Comparison of ENCODE assay signal across 24 cellular contexts in the genomic region with DNA sequence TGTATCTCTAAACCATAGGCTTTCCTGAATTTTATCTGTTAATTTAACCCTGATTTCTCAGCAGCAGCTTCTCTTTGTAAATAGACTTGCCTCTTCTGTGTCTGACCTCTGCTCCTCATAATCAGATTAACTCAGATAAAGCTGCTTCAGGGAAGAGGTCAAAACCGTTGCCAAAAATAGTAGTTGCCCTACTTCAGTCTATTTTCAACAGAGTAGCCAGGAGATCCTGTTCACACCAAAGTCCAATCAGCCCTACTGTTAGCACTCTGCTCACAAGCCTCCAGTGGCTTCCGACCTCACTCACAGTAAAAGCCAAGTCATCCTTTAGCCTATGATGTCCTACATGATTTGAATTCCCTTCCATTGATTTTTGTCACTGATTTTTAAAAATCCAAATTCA.
"Had no signal": no experiment of that assay in that cellular context is flagged by ENCODE, and none has a peak within 500 bp of the region (broad histone marks: within the 10 kb centered on the region; RNA-seq: fewer than 3 reads in every experiment).

No MANE protein-coding gene starts in this region.

- H3K4me1 ChIP-seq: adrenal gland, suprapubic skin, tibial artery, upper lobe of right lung had no signal

- H3K9me3 ChIP-seq: adrenal gland, neutrophil, suprapubic skin, upper lobe of right lung had no signal

- DNase-seq: activated B cell treated with CpG ODN at 0.5 μM for 24 hours; activated CD4-positive, alpha-beta T cell treated with anti-CD3 and anti-CD28 coated beads for 36 hours; activated CD8-positive, alpha-beta memory T cell treated with anti-CD3 and anti-CD28 coated beads for 24 hours; activated effector memory CD4-positive, alpha-beta T cell treated with anti-CD3 and anti-CD28 coated beads, Interleukin-2, amount 50 U/mL, for 16 hours; activated naive CD4-positive, alpha-beta T cell treated with anti-CD3 and anti-CD28 coated beads for 36 hours; activated naive CD8-positive, alpha-beta T cell treated with anti-CD3 and anti-CD28 coated beads for 36 hours; adrenal gland; aorta; cortex of kidney; effector memory CD8-positive, alpha-beta T cell; foreskin fibroblast; head of caudate nucleus; hippocampal formation; left colon; nephron progenitor cell; stimulated activated naive CD4-positive, alpha-beta T cell; T-helper 2 cell; tibial artery; upper lobe of right lung had no signal

- H3K36me3 ChIP-seq: adrenal gland, neutrophil, suprapubic skin, tibial artery, upper lobe of right lung had no signal

- H3K4me3 ChIP-seq: adrenal gland, suprapubic skin, tibial artery, upper lobe of right lung had no signal

- H3K27ac ChIP-seq: adrenal gland, neutrophil, suprapubic skin, tibial artery, upper lobe of right lung had no signal

- FAIRE-seq: endothelial cell of umbilical vein, keratinocyte had no signal

- H3K27me3 ChIP-seq: adrenal gland, neutrophil, suprapubic skin, tibial artery, upper lobe of right lung had no signal

- ATAC-seq: activated CD4-positive, alpha-beta T cell treated with anti-CD3 and anti-CD28 coated beads for 36 hours; effector memory CD8-positive, alpha-beta T cell; esophagus mucosa; left colon had no signal
